In genomic region chr9:91847576-91847975, GRCh38 we compare ENCODE assay signal across 12 cellular contexts.
A peak's percentile ranks its signal among the peaks of the same experiment; 100 is the strongest.
DNase-seq lines count a peak whose midpoint lies in the region; ATAC-seq and TF ChIP-seq lines count a peak whose summit lies in the region.
"Had no signal": no experiment of that assay in that cellular context is flagged by ENCODE, and none has a peak within 500 bp of the region (broad histone marks: within the 10 kb centered on the region; RNA-seq: fewer than 3 reads in every experiment).

No MANE protein-coding gene starts in this region.

- CTCF ChIA-PET in BJ (lab: Yijun Ruan, JAX), result interaction anchor here (0.7 to 1.3 kb wide), 2 partner anchors 9 to 69 kb away, joined by 3 to 5 read pairs; no protein-coding TSS in a partner anchor

- H3K27me3 Mint-ChIP-seq in activated T-helper 2 cell treated with anti-CD3 and anti-CD28 coated beads, Interferon-gamma antibody, Interleukin-2, Interleukin-4, amounts not matched to agents 10 μg/mL and 5 μg/mL and 100 μg/mL, durations not matched to agents 14 hours and 24 hours and 36 hours (ENCODE audit: low read depth), result peaks cover 20% of the 10 kb centered on the region

- H3K4me3 ChIP-seq in BJ (ENCODE audit: low read depth, low read length) (no peak overlapping the region), MG63 (no peak overlapping the region), fibroblast of mammary gland (ENCODE audit: control insufficient read depth, low read depth, low read length) (no peak overlapping the region), left lung (no peak overlapping the region)
- H3K4me3 ChIP-seq: psoas muscle, thoracic aorta had no signal

- DNase-seq in BJ (ENCODE audit: low read depth), result peak; percentile 33
- DNase-seq in MG63, result peak; percentile 13
- DNase-seq in fibroblast of mammary gland (ENCODE audit: low read depth), result peak; percentile 80
- DNase-seq in occipital lobe (lab: John Stamatoyannopoulos, UW), result peak; percentile 69
- no peak for DNase-seq in NCI-H2107 (lab: John Stamatoyannopoulos, UW)
- DNase-seq in activated T-helper 2 cell treated with anti-CD3 and anti-CD28 coated beads, Interferon-gamma antibody, Interleukin-2, Interleukin-4, amounts not matched to agents 10 μg/mL and 5 μg/mL and 100 μg/mL, durations not matched to agents 14 hours and 24 hours and 36 hours (ENCODE audit: low spot score), result no peak
- no peak for DNase-seq in left lung
- no peak for DNase-seq in NCI-H226
- DNase-seq: NCI-H1092 treated with DMSO at 0.1 percent for 48 hours, psoas muscle had no signal

- no peak overlapping the region for H3K27ac Mint-ChIP-seq in activated T-helper 2 cell treated with anti-CD3 and anti-CD28 coated beads, Interferon-gamma antibody, Interleukin-2, Interleukin-4, amounts not matched to agents 10 μg/mL and 5 μg/mL and 100 μg/mL, durations not matched to agents 14 hours and 24 hours and 36 hours

- POLR2A ChIA-PET in BJ (lab: Charles Lee), result no interaction called here

- no peak overlapping the region for H3K4me3 Mint-ChIP-seq in activated T-helper 2 cell treated with anti-CD3 and anti-CD28 coated beads, Interferon-gamma antibody, Interleukin-2, Interleukin-4, amounts not matched to agents 10 μg/mL and 5 μg/mL and 100 μg/mL, durations not matched to agents 14 hours and 24 hours and 36 hours (ENCODE audit: low read depth)

- H3K9me3 ChIP-seq in MG63 (no peaks in the 10 kb centered on the region), left lung (no peaks in the 10 kb centered on the region)
- H3K9me3 ChIP-seq: psoas muscle, thoracic aorta had no signal

- H3K9me3 Mint-ChIP-seq in activated T-helper 2 cell treated with anti-CD3 and anti-CD28 coated beads, Interferon-gamma antibody, Interleukin-2, Interleukin-4, amounts not matched to agents 10 μg/mL and 5 μg/mL and 100 μg/mL, durations not matched to agents 14 hours and 24 hours and 36 hours, result no peaks in the 10 kb centered on the region

- intact Hi-C loops in activated T-helper 2 cell treated with anti-CD3 and anti-CD28 coated beads, Interferon-gamma antibody, Interleukin-2, Interleukin-4, amounts not matched to agents 10 μg/mL and 5 μg/mL and 100 μg/mL, durations not matched to agents 14 hours and 24 hours and 36 hours (cut with micrococcal nuclease), result no loop called here
- intact Hi-C loops in left lung (cut with DNase I), result no loop called here

- H3K4me1 ChIP-seq in left lung, result peaks cover 8 to 12% of the 10 kb centered on the region in 2 donors
- H3K4me1 ChIP-seq: psoas muscle had no signal

- H3K4me1 Mint-ChIP-seq in activated T-helper 2 cell treated with anti-CD3 and anti-CD28 coated beads, Interferon-gamma antibody, Interleukin-2, Interleukin-4, amounts not matched to agents 10 μg/mL and 5 μg/mL and 100 μg/mL, durations not matched to agents 14 hours and 24 hours and 36 hours (ENCODE audit: low read depth), result peaks cover 16% of the 10 kb centered on the region

- H3K36me3 Mint-ChIP-seq in activated T-helper 2 cell treated with anti-CD3 and anti-CD28 coated beads, Interferon-gamma antibody, Interleukin-2, Interleukin-4, amounts not matched to agents 10 μg/mL and 5 μg/mL and 100 μg/mL, durations not matched to agents 14 hours and 24 hours and 36 hours (ENCODE audit: low read depth), result no peaks in the 10 kb centered on the region

- H3K27ac ChIP-seq in left lung, result no peak overlapping the region
- H3K27ac ChIP-seq: psoas muscle, thoracic aorta had no signal

- H3K36me3 ChIP-seq in BJ (ENCODE audit: control insufficient read depth, insufficient read depth, low read length) (no peaks in the 10 kb centered on the region), MG63 (no peaks in the 10 kb centered on the region), left lung (no peaks in the 10 kb centered on the region)
- H3K36me3 ChIP-seq: thoracic aorta had no signal

- H3K27me3 ChIP-seq in BJ (ENCODE audit: control insufficient read depth, insufficient read depth, low read length) (no peaks in the 10 kb centered on the region), MG63 (no peaks in the 10 kb centered on the region), left lung (peaks cover 0 to 22% of the 10 kb centered on the region in 2 donors)

- TF ChIP-seq CTCF in BJ (IDR thresholded peaks at IDR 0.05; ENCODE audit: insufficient read depth, low read depth, low read length) (no peak), fibroblast of mammary gland (conservative IDR thresholded peaks at IDR 0.05; ENCODE audit: control insufficient read depth, insufficient read depth, low read depth, low read length) (no peak), left lung (IDR thresholded peaks at IDR 0.05) (no peak)

- no peak for ATAC-seq in left lung
- ATAC-seq: left lobe of liver, psoas muscle had no signal

Comparison
In these comparisons a context has a peak if more than half of its experiments do, and no peak if none do; other contexts are left out.
1. DNase-seq: peak in BJ (single experiment), MG63 (single experiment), fibroblast of mammary gland (single experiment) and occipital lobe (single experiment); none in NCI-H2107 (single experiment), activated T-helper 2 cell treated with anti-CD3 and anti-CD28 coated beads, Interferon-gamma antibody, Interleukin-2, Interleukin-4, amounts not matched to agents 10 μg/mL and 5 μg/mL and 100 μg/mL, durations not matched to agents 14 hours and 24 hours and 36 hours (single experiment), left lung (0 of 2) and NCI-H226 (single experiment).